Comparison of ENCODE assay signal across 6 cellular contexts in genomic region chr20:35705894-35706293, GRCh38. TPM values are rescaled to one million over a fixed set of nuclear protein-coding genes. Genes with fewer than 3 reads are reported as not detected.
DNase-seq lines count a peak whose midpoint lies in the region; ATAC-seq, FAIRE-seq and TF ChIP-seq lines count a peak whose summit lies in the region.
"Not testable (repeated sequence)": the region's sequence is repeated elsewhere in the genome, so short reads cannot be mapped to it uniquely, and the experiment has no call there.

No MANE protein-coding gene starts in this region.

- H2BK20ac ChIP-seq in H1 (ENCODE audit: low read length), result not testable (repeated sequence)

- H3K23me2 ChIP-seq in H1 (ENCODE audit: low read depth, low read length), result not testable (repeated sequence)

- H3K4me3 ChIP-seq in ACC112 (ENCODE audit: low read depth, low read length); H1 (ENCODE audit: extremely low read depth in 1 of 4, insufficient read depth in 2 of 4, low read depth in 3 of 4, low read length in 4 of 4); upper lobe of right lung: not testable (repeated sequence)

- H3K9ac ChIP-seq in H1 (replicated peaks in 1 of 4; ENCODE audit: extremely low read depth in 1 of 4, low read depth in 3 of 4, low read length in 3 of 4), result not testable (repeated sequence)

- H3K9me3 ChIP-seq in H1 (ENCODE audit: insufficient read depth in 2 of 2, low read depth in 1 of 2, low read length in 1 of 2); upper lobe of right lung: not testable (repeated sequence)

- not testable (repeated sequence) for TF ChIP-seq EP300 in H1 (IDR thresholded peaks at IDR 0.05; ENCODE audit: borderline replicate concordance in 1 of 2, low read depth in 2 of 2, low read length in 2 of 2)

- not testable (repeated sequence) for H2BK15ac ChIP-seq in H1 (ENCODE audit: low read length)

- not testable (repeated sequence) for H2BK120ac ChIP-seq in H1 (replicated peaks; ENCODE audit: low read depth, low read length)

- not testable (repeated sequence) for TF ChIP-seq POLR2A in H1 (IDR thresholded peaks at IDR 0.05; ENCODE audit: control extremely low read depth in 1 of 2, low read depth in 2 of 2, low read length in 2 of 2)

- not testable (repeated sequence) for H3K4me2 ChIP-seq in H1 (ENCODE audit: insufficient read depth in 1 of 2, low read depth in 2 of 2, low read length in 2 of 2)

- CTCF ChIA-PET in H1 (lab: Charles Lee; ENCODE audit: partially characterized antibody), result not testable (repeated sequence)

- H4K91ac ChIP-seq in H1 (replicated peaks; ENCODE audit: insufficient read length, low read length), result not testable (repeated sequence)

- H2AK5ac ChIP-seq in H1 (ENCODE audit: low read depth, low read length), result not testable (repeated sequence)

- peak overlapping the region in 1 of 4 donors; percentile 26 for H3K4me3 Mint-ChIP-seq in IgD-negative memory B cell
- H3K4me3 Mint-ChIP-seq in osteocyte (ENCODE audit: unreplicated experiment), result not testable (repeated sequence)

- peaks cover 62% of the 10 kb centered on the region for H3K36me3 ChIP-seq in ACC112 (ENCODE audit: insufficient read depth, low read length)
- H3K36me3 ChIP-seq in H1 (ENCODE audit: control insufficient read depth in 2 of 4, insufficient read depth in 4 of 4, low read length in 3 of 4), result peaks cover 18 to 90% (median 61%) of the 10 kb centered on the region in 4 experiments
- peaks cover 98% of the 10 kb centered on the region for H3K36me3 ChIP-seq in upper lobe of right lung

- not testable (repeated sequence) for TF ChIP-seq CTCF in H1 (IDR thresholded peaks at IDR 0.05; ENCODE audit: control extremely low read depth in 1 of 3, insufficient read depth in 1 of 3, low read depth in 1 of 3, low read length in 3 of 3); osteocyte (IDR thresholded peaks at IDR 0.05); upper lobe of right lung (IDR thresholded peaks at IDR 0.05)

- H3K27ac ChIP-seq in ACC112 (ENCODE audit: low read depth, low read length), result peak overlapping the region; percentile 17; the same call in 1 of the 2 replicates
- not testable (repeated sequence) for H3K27ac ChIP-seq in H1 (ENCODE audit: low read depth, low read length); upper lobe of right lung

- not testable (repeated sequence) for H3K9me3 Mint-ChIP-seq in IgD-negative memory B cell; osteocyte (ENCODE audit: unreplicated experiment)

- not testable (repeated sequence) for H3K27me3 ChIP-seq in ACC112 (ENCODE audit: insufficient read depth, low read length); H1 (replicated peaks in 1 of 4; ENCODE audit: control insufficient read depth in 3 of 4, extremely low read depth in 1 of 4, insufficient read depth in 3 of 4, low read length in 3 of 4); upper lobe of right lung

- H3K79me2 ChIP-seq in ACC112 (ENCODE audit: control insufficient read depth, insufficient read depth, low read length, unreplicated experiment), result peaks cover 37% of the 10 kb centered on the region
- H3K79me2 ChIP-seq in H1 (ENCODE audit: control insufficient read depth in 1 of 2, insufficient read depth in 2 of 2, low read length in 2 of 2), result peaks cover 0 to 16% of the 10 kb centered on the region in 2 experiments; a peak in 2 of 4 replicates

- H4K20me1 ChIP-seq in H1 (replicated peaks in 1 of 2; ENCODE audit: control insufficient read depth in 1 of 2, insufficient read depth in 2 of 2, low read length in 2 of 2), result not testable (repeated sequence)

- H2BK12ac ChIP-seq in H1 (ENCODE audit: low read depth, low read length), result not testable (repeated sequence)

- not testable (repeated sequence) for H3K23ac ChIP-seq in H1 (ENCODE audit: insufficient read length)

- H3K36me3 Mint-ChIP-seq in IgD-negative memory B cell, result not testable (repeated sequence)
- peaks cover 57% of the 10 kb centered on the region for H3K36me3 Mint-ChIP-seq in osteocyte (ENCODE audit: unreplicated experiment)

- peaks cover 7 to 23% (median 14%) of the 10 kb centered on the region in 3 donors for H3K4me1 Mint-ChIP-seq in IgD-negative memory B cell
- peaks cover 12% of the 10 kb centered on the region for H3K4me1 Mint-ChIP-seq in osteocyte (ENCODE audit: unreplicated experiment)

- H4K5ac ChIP-seq in H1 (ENCODE audit: insufficient read length, low read depth, low read length), result not testable (repeated sequence)

- H3K27ac Mint-ChIP-seq in IgD-negative memory B cell (peak overlapping the region in 2 of 3 donors; percentile 74 to 75), osteocyte (ENCODE audit: unreplicated experiment) (peak overlapping the region; percentile 18)

- peak; percentile 48 for DNase-seq in activated CD8-positive, alpha-beta memory T cell treated with anti-CD3 and anti-CD28 coated beads, Interleukin-2, amount 50 U/mL, for 48 hours
- DNase-seq in H1 (ENCODE audit: low read depth in 1 of 2, low spot score in 2 of 2) (peak in 1 of 2 experiments; percentile 41), osteocyte (ENCODE audit: extremely low spot score, unreplicated experiment) (peak; percentile 13), upper lobe of right lung (peak; percentile 12)

- not testable (repeated sequence) for H3K27me3 Mint-ChIP-seq in IgD-negative memory B cell; osteocyte (ENCODE audit: unreplicated experiment)

- H4K8ac ChIP-seq in H1 (ENCODE audit: extremely low read depth, insufficient read depth, low read length), result not testable (repeated sequence)

- not testable (repeated sequence) for ATAC-seq in upper lobe of right lung

- peaks cover 32% of the 10 kb centered on the region for H3K4me1 ChIP-seq in ACC112 (ENCODE audit: control insufficient read depth, insufficient read depth, low read length, unreplicated experiment)
- H3K4me1 ChIP-seq in H1 (replicated peaks in 1 of 4; ENCODE audit: control insufficient read depth in 3 of 4, insufficient read depth in 4 of 4, low read length in 3 of 4); upper lobe of right lung: not testable (repeated sequence)

- not testable (repeated sequence) for H3K79me1 ChIP-seq in H1 (ENCODE audit: low read depth, low read length)

- not testable (repeated sequence) for TF ChIP-seq RAD21 in H1 (IDR thresholded peaks at IDR 0.05 in 1 of 2, conservative IDR thresholded peaks at IDR 0.05 in 1 of 2; ENCODE audit: low read depth in 2 of 2, low read length in 2 of 2)

- not testable (repeated sequence) for H3K56ac ChIP-seq in H1 (replicated peaks; ENCODE audit: insufficient read length, low read depth, low read length)

- WGBS in H1 (ENCODE audit: extremely low coverage in 1 of 2, insufficient coverage in 1 of 2, insufficient read length in 1 of 2, insufficient replicate concordance in 2 of 2, low coverage in 1 of 2, low lambda C conversion rate in 2 of 2, missing lambda C conversion rate in 1 of 2), 2 experiments, result 94% methylated on average over 11 of the region's 11 CpGs; no CpG with 5 or more reads in 1 of the 2 experiments

- H3K4ac ChIP-seq in H1 (replicated peaks; ENCODE audit: insufficient read length, low read depth, low read length), result not testable (repeated sequence)

- POLR2A ChIA-PET in H1 (lab: Charles Lee; ENCODE audit: partially characterized antibody), result interaction anchor here (1.4 to 40.1 kb wide), 2 partner anchors 10 to 24 kb away, joined by 3 to 2341 read pairs; partner anchors contain the start of gene RBM39

- intact Hi-C loops in upper lobe of right lung (cut with DNase I), result not testable (repeated sequence)

- FAIRE-seq in H1 (lab: Jason Lieb, UNC), result not testable (repeated sequence)

- not testable (repeated sequence) for H3K14ac ChIP-seq in H1 (ENCODE audit: insufficient read length)

- H3K18ac ChIP-seq in H1 (ENCODE audit: extremely low read depth, low read length), result not testable (repeated sequence)

- H2AFZ ChIP-seq in ACC112 (ENCODE audit: low read length, unreplicated experiment); H1 (ENCODE audit: low read length): not testable (repeated sequence)

- H2BK5ac ChIP-seq in H1 (ENCODE audit: low read depth, low read length), result not testable (repeated sequence)

RNA-seq across cellular contexts. Expression of gene ROMO1, which starts 6.7 kb away (rescaled TPM):
- polyA plus RNA-seq in IgD-negative memory B cell, result 323 TPM
- total RNA-seq in H1 (2021; fragmentation: NEBNext Ultra II Directional; extraction: Animal tissue kit (Norgen Biotek cat#: 25700)), result 164 and 173 TPM in 2 replicates
- 702 and 1,070 TPM in 2 replicates for polyA plus RNA-seq in H1 (2011; rRNA removed)
- 631 TPM for polyA plus RNA-seq in H1 (2011; cell fraction: cytosol; rRNA removed)
- polyA plus RNA-seq in H1 (2011; cell fraction: nucleus; rRNA removed), result 401 TPM
- 114 to 387 TPM (median 323 TPM) in 4 replicates for polyA plus RNA-seq in H1 (2012, experiment 1 of 2)
- 427 TPM for polyA plus RNA-seq in H1 (2012, experiment 2 of 2)
- 546 TPM for polyA plus RNA-seq in H1 (2013, experiment 1 of 2)
- 515 TPM for polyA plus RNA-seq in H1 (2013, experiment 2 of 2)
- polyA minus RNA-seq in H1 (2011; rRNA and poly(A)+ RNA removed), result 15.1 and 25.8 TPM in 2 replicates
- polyA minus RNA-seq in H1 (2011; cell fraction: cytosol; rRNA and poly(A)+ RNA removed), result 45.5 TPM
- polyA minus RNA-seq in H1 (2011; cell fraction: nucleus; rRNA and poly(A)+ RNA removed), result 46.2 TPM
- 110 and 116 TPM in 2 replicates for total RNA-seq in osteocyte
- 77.9 TPM for total RNA-seq in upper lobe of right lung

RNA-seq across cellular contexts. Expression of gene NFS1, which starts 6.7 kb away (rescaled TPM):
- polyA plus RNA-seq in IgD-negative memory B cell, result 18.1 TPM
- total RNA-seq in H1 (2021; fragmentation: NEBNext Ultra II Directional; extraction: Animal tissue kit (Norgen Biotek cat#: 25700)), result 25.1 and 26.1 TPM in 2 replicates
- polyA plus RNA-seq in H1 (2011; rRNA removed), result 35.4 and 38.8 TPM in 2 replicates
- 34.4 TPM for polyA plus RNA-seq in H1 (2011; cell fraction: cytosol; rRNA removed)
- polyA plus RNA-seq in H1 (2011; cell fraction: nucleus; rRNA removed), result 37.7 TPM
- polyA plus RNA-seq in H1 (2012, experiment 1 of 2), result 21.4 to 26.7 TPM (median 23.6 TPM) in 4 replicates
- 20.6 TPM for polyA plus RNA-seq in H1 (2012, experiment 2 of 2)
- 13.6 TPM for polyA plus RNA-seq in H1 (2013, experiment 1 of 2)
- 12.2 TPM for polyA plus RNA-seq in H1 (2013, experiment 2 of 2)
- polyA minus RNA-seq in H1 (2011; rRNA and poly(A)+ RNA removed), result 27.2 and 28.3 TPM in 2 replicates
- 11.1 TPM for polyA minus RNA-seq in H1 (2011; cell fraction: cytosol; rRNA and poly(A)+ RNA removed)
- polyA minus RNA-seq in H1 (2011; cell fraction: nucleus; rRNA and poly(A)+ RNA removed), result 10.5 TPM
- 26.0 and 29.4 TPM in 2 replicates for total RNA-seq in osteocyte
- 19.5 TPM for total RNA-seq in upper lobe of right lung

RNA-seq across cellular contexts. Expression of gene RBM39, which starts 36.2 kb away (rescaled TPM):
- polyA plus RNA-seq in IgD-negative memory B cell (191 TPM), H1 (2011; rRNA removed) (55.2 and 78.0 TPM in 2 replicates)
- total RNA-seq in H1 (2021; fragmentation: NEBNext Ultra II Directional; extraction: Animal tissue kit (Norgen Biotek cat#: 25700)), result 219 and 220 TPM in 2 replicates
- polyA plus RNA-seq in H1 (2011; cell fraction: cytosol; rRNA removed), result 91.4 TPM
- 192 TPM for polyA plus RNA-seq in H1 (2011; cell fraction: nucleus; rRNA removed)
- polyA plus RNA-seq in H1 (2012, experiment 1 of 2), result 147 to 209 TPM (median 187 TPM) in 4 replicates
- polyA plus RNA-seq in H1 (2012, experiment 2 of 2), result 17.2 TPM
- polyA plus RNA-seq in H1 (2013, experiment 1 of 2), result 189 TPM
- polyA plus RNA-seq in H1 (2013, experiment 2 of 2), result 163 TPM
- 106 and 152 TPM in 2 replicates for polyA minus RNA-seq in H1 (2011; rRNA and poly(A)+ RNA removed)
- 74.5 TPM for polyA minus RNA-seq in H1 (2011; cell fraction: cytosol; rRNA and poly(A)+ RNA removed)
- 261 TPM for polyA minus RNA-seq in H1 (2011; cell fraction: nucleus; rRNA and poly(A)+ RNA removed)
- total RNA-seq in osteocyte (324 and 329 TPM in 2 replicates), upper lobe of right lung (298 TPM)

RNA-seq across cellular contexts. Expression of gene CPNE1, which starts 41.2 kb away (rescaled TPM):
- polyA plus RNA-seq in IgD-negative memory B cell (306 TPM), H1 (2011; rRNA removed) (346 and 534 TPM in 2 replicates)
- 294 and 299 TPM in 2 replicates for total RNA-seq in H1 (2021; fragmentation: NEBNext Ultra II Directional; extraction: Animal tissue kit (Norgen Biotek cat#: 25700))
- 309 TPM for polyA plus RNA-seq in H1 (2011; cell fraction: cytosol; rRNA removed)
- polyA plus RNA-seq in H1 (2011; cell fraction: nucleus; rRNA removed), result 546 TPM
- polyA plus RNA-seq in H1 (2012, experiment 1 of 2), result 262 to 326 TPM (median 314 TPM) in 4 replicates
- 381 TPM for polyA plus RNA-seq in H1 (2012, experiment 2 of 2)
- 128 TPM for polyA plus RNA-seq in H1 (2013, experiment 1 of 2)
- 117 TPM for polyA plus RNA-seq in H1 (2013, experiment 2 of 2)
- polyA minus RNA-seq in H1 (2011; rRNA and poly(A)+ RNA removed), result 209 and 248 TPM in 2 replicates
- 214 TPM for polyA minus RNA-seq in H1 (2011; cell fraction: cytosol; rRNA and poly(A)+ RNA removed)
- polyA minus RNA-seq in H1 (2011; cell fraction: nucleus; rRNA and poly(A)+ RNA removed), result 172 TPM
- total RNA-seq in osteocyte (164 and 180 TPM in 2 replicates), upper lobe of right lung (179 TPM)

RNA-seq across cellular contexts. Expression of gene RBM12, which starts 41.2 kb away (rescaled TPM):
- polyA plus RNA-seq in IgD-negative memory B cell (36.9 TPM), H1 (2011; rRNA removed) (207 and 214 TPM in 2 replicates)
- 175 and 187 TPM in 2 replicates for total RNA-seq in H1 (2021; fragmentation: NEBNext Ultra II Directional; extraction: Animal tissue kit (Norgen Biotek cat#: 25700))
- polyA plus RNA-seq in H1 (2011; cell fraction: cytosol; rRNA removed), result 169 TPM
- 164 TPM for polyA plus RNA-seq in H1 (2011; cell fraction: nucleus; rRNA removed)
- 83.5 to 114 TPM (median 91.9 TPM) in 4 replicates for polyA plus RNA-seq in H1 (2012, experiment 1 of 2)
- 15.4 TPM for polyA plus RNA-seq in H1 (2012, experiment 2 of 2)
- polyA plus RNA-seq in H1 (2013, experiment 1 of 2), result 138 TPM
- 137 TPM for polyA plus RNA-seq in H1 (2013, experiment 2 of 2)
- 328 and 406 TPM in 2 replicates for polyA minus RNA-seq in H1 (2011; rRNA and poly(A)+ RNA removed)
- polyA minus RNA-seq in H1 (2011; cell fraction: cytosol; rRNA and poly(A)+ RNA removed), result 85.5 TPM
- polyA minus RNA-seq in H1 (2011; cell fraction: nucleus; rRNA and poly(A)+ RNA removed), result 157 TPM
- total RNA-seq in osteocyte (85.5 and 97.3 TPM in 2 replicates), upper lobe of right lung (72.5 TPM)
